In the genomic region with DNA sequence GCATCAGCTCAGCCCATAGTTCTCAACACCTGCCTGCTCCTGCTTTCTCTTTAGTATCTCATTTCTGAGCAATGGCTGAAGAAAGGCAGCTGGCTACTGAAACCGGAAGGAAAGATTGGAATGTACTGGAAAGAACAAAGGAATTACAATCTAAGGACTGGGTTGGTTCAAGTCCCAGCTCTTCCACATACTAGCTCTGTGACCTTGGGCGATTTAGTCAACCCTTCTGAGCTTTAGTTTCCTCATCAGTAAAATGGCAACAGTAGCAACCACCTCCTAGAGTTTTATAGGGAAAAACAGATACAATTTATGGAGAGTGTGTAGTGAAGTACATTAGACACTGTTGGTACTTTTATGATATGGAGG, we compare ENCODE assay signal across 17 cellular contexts.
"Had no signal": no experiment of that assay in that cellular context is flagged by ENCODE, and none has a peak within 500 bp of the region (broad histone marks: within the 10 kb centered on the region; RNA-seq: fewer than 3 reads in every experiment).

No MANE protein-coding gene starts in this region.

- H3K27ac ChIP-seq: adrenal gland, gastrocnemius medialis, neutrophil, ovary, tibial artery had no signal

- DNase-seq: activated CD4-positive, alpha-beta T cell treated with anti-CD3 and anti-CD28 coated beads for 1 hour; activated CD4-positive, alpha-beta T cell treated with anti-CD3 and anti-CD28 coated beads, Interleukin-2, amount 50 U/mL, for 1 hour; activated naive CD4-positive, alpha-beta T cell; activated T-cell treated with anti-CD3 and anti-CD28 coated beads, Interleukin-2, amount 50 U/mL, for 24 hours; adrenal gland; gastrocnemius medialis; hypothalamus; left ventricle myocardium superior; naive thymus-derived CD4-positive, alpha-beta T cell; ovary; right cardiac atrium; stimulated activated CD4-positive, alpha-beta T cell treated with anti-CD3 and anti-CD28 coated beads, Interleukin-1b, Interleukin-23, amount 100 ng/mL, for 48 hours; substantia nigra; T-helper 1 cell; tibial artery had no signal

- ATAC-seq: activated T-helper 17 cell treated with anti-CD3 and anti-CD28 coated beads, Interleukin-2, amount 50 U/mL, for 72 hours; gastrocnemius medialis; left ventricle myocardium superior; naive thymus-derived CD4-positive, alpha-beta T cell; right cardiac atrium had no signal

- H3K4me3 ChIP-seq: adrenal gland, gastrocnemius medialis, ovary, tibial artery had no signal

- H3K4me1 ChIP-seq: adrenal gland, gastrocnemius medialis had no signal

- H3K9me3 ChIP-seq: adrenal gland, gastrocnemius medialis, neutrophil, ovary, tibial artery had no signal

- H3K36me3 ChIP-seq: adrenal gland, gastrocnemius medialis, neutrophil, ovary, tibial artery had no signal

- H3K27me3 ChIP-seq: gastrocnemius medialis, neutrophil, ovary had no signal
